In the genomic region with DNA sequence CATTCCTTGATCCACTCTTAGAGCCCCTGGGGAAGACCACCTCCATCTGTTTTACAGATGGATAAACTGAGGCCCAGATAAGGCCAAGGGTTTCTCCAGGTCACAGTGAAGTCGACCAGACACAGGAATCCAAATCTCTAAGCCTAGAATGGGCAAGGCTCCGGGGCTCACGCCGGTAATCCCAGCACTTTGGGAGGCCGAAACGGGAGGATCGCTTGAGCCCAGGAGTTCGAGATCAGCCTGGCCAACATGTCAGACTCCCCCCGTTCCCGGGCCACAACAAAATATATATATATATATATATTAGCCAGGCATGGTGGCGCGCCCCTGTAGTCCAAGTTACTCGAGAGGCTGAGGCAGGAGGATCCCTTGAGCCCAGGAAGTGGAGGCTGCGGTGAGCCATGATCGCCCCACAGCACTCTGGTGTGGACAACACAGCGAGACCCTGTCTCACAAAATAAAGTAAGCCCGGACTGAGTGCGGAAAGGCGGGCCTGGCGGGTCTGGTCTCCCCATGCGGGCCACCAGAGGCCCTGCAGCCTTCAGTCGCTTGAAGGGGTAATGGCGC, we compare ENCODE assay signal across 8 cellular contexts. TPM values are rescaled to one million over a fixed set of nuclear protein-coding genes. Genes with fewer than 3 reads are reported as not detected.
A peak's percentile ranks its signal among the peaks of the same experiment; 100 is the strongest.
DNase-seq lines count a peak whose midpoint lies in the region; ATAC-seq and TF ChIP-seq lines count a peak whose summit lies in the region.

No MANE protein-coding gene starts in this region.

- BruUV-seq in mammary epithelial cell (replicated peaks; lab: Mats Ljungman, UMichigan), result no TSS peak

- peak overlapping the region; percentile 98 for H3K27ac ChIP-seq in 22Rv1
- no peak overlapping the region for H3K27ac ChIP-seq in KMS-11
- H3K27ac ChIP-seq in mammary epithelial cell (ENCODE audit: insufficient read depth, low read depth, low read length), result no peak overlapping the region
- H3K27ac ChIP-seq in naive thymus-derived CD4-positive, alpha-beta T cell (ENCODE audit: low read depth, low read length), result peak overlapping the region; percentile 92

- TF ChIP-seq CTCF in 22Rv1 (IDR thresholded peaks at IDR 0.05) (no peak), KMS-11 (conservative IDR thresholded peaks at IDR 0.05; ENCODE audit: low read depth, low read length) (no peak), mammary epithelial cell (conservative IDR thresholded peaks at IDR 0.05 in 1 of 2, IDR thresholded peaks at IDR 0.05 in 1 of 2; ENCODE audit: extremely low read depth in 1 of 2, insufficient read depth in 1 of 2, low read depth in 1 of 2, low read length in 2 of 2) (no peak)

- peaks cover 0 to 12% (median 0%) of the 10 kb centered on the region in 11 donors for H3K9me3 Mint-ChIP-seq in naive thymus-derived CD4-positive, alpha-beta T cell

- CTCF ChIA-PET in mammary epithelial cell (lab: Charles Lee; ENCODE audit: low non-redundant PET), result no interaction called here
- CTCF ChIA-PET in naive thymus-derived CD4-positive, alpha-beta T cell (lab: Charles Lee), result interaction anchor here (1.1 kb wide), 1 partner anchor 16 kb away, joined by 3 read pairs; no protein-coding TSS in a partner anchor

- H3K4me1 ChIP-seq in KMS-11 (ENCODE audit: low read depth, poor library complexity, severe bottlenecking) (peaks cover 12% of the 10 kb centered on the region), mammary epithelial cell (ENCODE audit: insufficient read depth, low read length) (peaks cover 11% of the 10 kb centered on the region)
- peaks cover 19 to 26% of the 10 kb centered on the region in 2 donors for H3K4me1 ChIP-seq in naive thymus-derived CD4-positive, alpha-beta T cell (ENCODE audit: control insufficient read depth in 2 of 2, insufficient read depth in 2 of 2, low read length in 2 of 2)

- H3K4me2 ChIP-seq in KMS-11, result no peak overlapping the region
- peak overlapping the region; percentile 6 for H3K4me2 ChIP-seq in mammary epithelial cell (ENCODE audit: insufficient read depth, low read depth, low read length)

- H3K27me3 ChIP-seq in KMS-11 (ENCODE audit: insufficient read depth, low read depth) (no peaks in the 10 kb centered on the region), mammary epithelial cell (ENCODE audit: insufficient read depth, low read length) (no peaks in the 10 kb centered on the region)
- no peaks in the 10 kb centered on the region for H3K27me3 ChIP-seq in naive thymus-derived CD4-positive, alpha-beta T cell (ENCODE audit: control insufficient read depth in 2 of 2, insufficient read depth in 2 of 2, low read length in 2 of 2)

- peaks cover 14% of the 10 kb centered on the region for H4K20me1 ChIP-seq in KMS-11 (ENCODE audit: insufficient read depth)
- H4K20me1 ChIP-seq in mammary epithelial cell (ENCODE audit: insufficient read depth, low read length), result peaks cover 2% of the 10 kb centered on the region

- in situ Hi-C loops in mammary epithelial cell (cut with MboI; ENCODE audit: low sequenced_read_pairs in 2 of 2), result no loop called here

- DNase-seq in mammary epithelial cell (no peak), HuH-7 (ENCODE audit: low spot score) (no peak), NCI-H774 (lab: John Stamatoyannopoulos, UW) (no peak)
- DNase-seq in naive thymus-derived CD4-positive, alpha-beta T cell, result no peak

- WGBS in mammary epithelial cell (ENCODE audit: low coverage, missing lambda C conversion rate), result 65% methylated on average over 23 of the region's 23 CpGs

- 0 out of 2 replicates have a peak overlapping the region, but pooled peaks have one; percentile 28 for H3K9ac ChIP-seq in KMS-11
- no peak overlapping the region for H3K9ac ChIP-seq in mammary epithelial cell (ENCODE audit: insufficient read depth, low read length)

- intact Hi-C loops in mammary epithelial cell (cut with micrococcal nuclease), result loop anchor here (1.0 kb wide), 1 partner anchor 10 kb away; the partner anchor contains the start of gene RPS11
- intact Hi-C loops in naive thymus-derived CD4-positive, alpha-beta T cell (cut with micrococcal nuclease), result loop anchor here (1.0 kb wide), 6 partner anchors 10 to 280 kb away; partner anchors contain the start of genes FLT3LG (in 2 of the 2), RPS11 (in 2 of the 2), ALDH16A1 (in 1 of the 2) and PIH1D1 (in 1 of the 2)

- peak overlapping the region; percentile 89; the same call in 1 of the 2 replicates for H2AFZ ChIP-seq in KMS-11 (ENCODE audit: low read depth)
- H2AFZ ChIP-seq in mammary epithelial cell (ENCODE audit: low read depth, low read length), result peak overlapping the region; percentile 85

- H3K9me3 ChIP-seq in mammary epithelial cell (replicated peaks; ENCODE audit: insufficient read depth, low read length), result no peaks in the 10 kb centered on the region
- H3K9me3 ChIP-seq in naive thymus-derived CD4-positive, alpha-beta T cell (ENCODE audit: control insufficient read depth in 2 of 3, low read length in 3 of 3), result no peaks in the 10 kb centered on the region

- POLR2A ChIA-PET in naive thymus-derived CD4-positive, alpha-beta T cell (lab: Charles Lee), result interaction anchor here (1.0 to 4.9 kb wide), 12 partner anchors 8 to 152 kb away, joined by 3 to 36 read pairs (median 7); partner anchors contain the start of genes ALDH16A1, FLT3LG, PIH1D1 and PRR12

- ATAC-seq in naive thymus-derived CD4-positive, alpha-beta T cell, result no peak
- ATAC-seq in GM18873 (IDR thresholded peaks at IDR 0.05; ENCODE audit: low FRiP score, unreplicated experiment) (no peak), GM21723 (IDR thresholded peaks at IDR 0.05; ENCODE audit: unreplicated experiment) (no peak)

- peak overlapping the region; percentile 95 to 99 (median 98) for H3K4me3 Mint-ChIP-seq in naive thymus-derived CD4-positive, alpha-beta T cell

- H3K79me2 ChIP-seq in KMS-11 (ENCODE audit: insufficient read depth, low read depth) (peaks cover 37% of the 10 kb centered on the region), mammary epithelial cell (ENCODE audit: insufficient read depth, low read length) (peaks cover 40% of the 10 kb centered on the region)

- H3K36me3 ChIP-seq in KMS-11 (ENCODE audit: insufficient read depth) (peaks cover 34% of the 10 kb centered on the region; the same call in 1 of the 2 replicates), mammary epithelial cell (ENCODE audit: insufficient read depth, low read length) (peaks cover 26% of the 10 kb centered on the region)
- H3K36me3 ChIP-seq in naive thymus-derived CD4-positive, alpha-beta T cell (ENCODE audit: control insufficient read depth in 2 of 3, insufficient read depth in 3 of 3, low read length in 3 of 3), result peaks cover 17 to 73% (median 36%) of the 10 kb centered on the region in 3 experiments

- H3K4me3 ChIP-seq in KMS-11 (IDR thresholded peaks at IDR 0.05; ENCODE audit: insufficient read depth, low read depth, low read length) (no peak overlapping the region), mammary epithelial cell (replicated peaks in 1 of 3; ENCODE audit: insufficient read depth in 1 of 3, low read depth in 2 of 3, low read length in 3 of 3) (peak overlapping the region in 1 of 3 experiments; percentile 50)
- H3K4me3 ChIP-seq in naive thymus-derived CD4-positive, alpha-beta T cell (ENCODE audit: low read length), result no peak overlapping the region

- peaks cover 6 to 47% (median 21%) of the 10 kb centered on the region in 5 donors for H3K36me3 Mint-ChIP-seq in naive thymus-derived CD4-positive, alpha-beta T cell

- peaks cover 23 to 51% (median 40%) of the 10 kb centered on the region in 7 donors for H3K4me1 Mint-ChIP-seq in naive thymus-derived CD4-positive, alpha-beta T cell

- peaks cover 0 to 9% (median 0%) of the 10 kb centered on the region in 5 donors for H3K27me3 Mint-ChIP-seq in naive thymus-derived CD4-positive, alpha-beta T cell

- peak overlapping the region; percentile 89 to 99 (median 96) for H3K27ac Mint-ChIP-seq in naive thymus-derived CD4-positive, alpha-beta T cell

- dilution Hi-C loops in mammary epithelial cell (cut with HindIII; ENCODE audit: low sequenced_read_pairs), result no loop called here

RNA-seq across cellular contexts. Expression of gene RPL13A, which starts 0.6 kb away (rescaled TPM):
- total RNA-seq in mammary epithelial cell, result 1,000 to 10,000 TPM; 1,880 to 1,955 TPM
- 2,187 TPM for polyA plus RNA-seq in mammary epithelial cell
- polyA minus RNA-seq in mammary epithelial cell, result 2,358 TPM
- total RNA-seq in naive thymus-derived CD4-positive, alpha-beta T cell, result 1,000 to 10,000 TPM; 2,467 to 6,044 (median 5,762) TPM
- 1,000 to 10,000 TPM; 3,356 to 4,438 TPM for polyA plus RNA-seq in naive thymus-derived CD4-positive, alpha-beta T cell

RNA-seq across cellular contexts. Expression of gene RPS11, which starts 9.4 kb away (rescaled TPM):
- 1,000 to 10,000 TPM; 1,466 to 1,899 TPM for total RNA-seq in mammary epithelial cell
- polyA plus RNA-seq in mammary epithelial cell, result 3,256 TPM
- 1,430 TPM for polyA minus RNA-seq in mammary epithelial cell
- 1,000 to 10,000 TPM; 2,065 to 3,362 (median 2,972) TPM for total RNA-seq in naive thymus-derived CD4-positive, alpha-beta T cell
- 1,000 to 10,000 TPM; 2,125 to 2,254 TPM for polyA plus RNA-seq in naive thymus-derived CD4-positive, alpha-beta T cell

RNA-seq across cellular contexts. Expression of gene FLT3LG, which starts 12.8 kb away (rescaled TPM):
- 1 to 10 TPM in 1 of 2 donors, under 1 TPM in 1; 0.50 to 4.2 TPM for total RNA-seq in mammary epithelial cell
- 1.7 TPM for polyA plus RNA-seq in mammary epithelial cell
- polyA minus RNA-seq in mammary epithelial cell, result not detected
- total RNA-seq in naive thymus-derived CD4-positive, alpha-beta T cell, result 100 to 1,000 TPM in 3 of 5 experiments, 10 to 100 TPM in 2; 90.6 to 401 (median 280) TPM
- polyA plus RNA-seq in naive thymus-derived CD4-positive, alpha-beta T cell, result 100 to 1,000 TPM; 148 to 168 TPM

RNA-seq across cellular contexts. Expression of gene FCGRT, which starts 25.7 kb away (rescaled TPM):
- total RNA-seq in mammary epithelial cell, result 10 to 100 TPM in 1 of 2 donors, 1 to 10 TPM in 1; 2.8 to 19.5 TPM
- 2.5 TPM for polyA plus RNA-seq in mammary epithelial cell
- not detected for polyA minus RNA-seq in mammary epithelial cell
- 100 to 1,000 TPM in 1 of 5 experiments, 10 to 100 TPM in 3, 1 to 10 TPM in 1; 8.2 to 177 (median 47.5) TPM for total RNA-seq in naive thymus-derived CD4-positive, alpha-beta T cell
- polyA plus RNA-seq in naive thymus-derived CD4-positive, alpha-beta T cell, result 100 to 1,000 TPM; 117 to 129 TPM

RNA-seq across cellular contexts. Expression of gene ALDH16A1, which starts 33.8 kb away (rescaled TPM):
- 10 to 100 TPM; 18.2 to 23.9 TPM for total RNA-seq in mammary epithelial cell
- polyA plus RNA-seq in mammary epithelial cell, result 16.7 TPM
- 4.3 TPM for polyA minus RNA-seq in mammary epithelial cell
- total RNA-seq in naive thymus-derived CD4-positive, alpha-beta T cell, result 10 to 100 TPM; 27.6 to 38.1 (median 33.3) TPM
- polyA plus RNA-seq in naive thymus-derived CD4-positive, alpha-beta T cell, result 10 to 100 TPM; 28.3 to 37.8 TPM

Comparison
In these comparisons a context has a peak if more than half of its experiments do, and no peak if none do; other contexts are left out.
1. H3K27ac ChIP-seq: peak in 22Rv1 (single experiment) and naive thymus-derived CD4-positive, alpha-beta T cell (single experiment); none in KMS-11 (single experiment) and mammary epithelial cell (single experiment).
2. RNA of gene FLT3LG, which starts 12.8 kb away (total RNA-seq): 90.6 to 401 TPM in naive thymus-derived CD4-positive, alpha-beta T cell; 0.50 to 4.2 TPM in mammary epithelial cell; every median in the first group is over 10 times any median in the second.